ENCODE assay signal across 8 cellular contexts in genomic region chr2:157327621-157328102, GRCh38. TPM values are rescaled to one million over a fixed set of nuclear protein-coding genes. Genes with fewer than 3 reads are reported as not detected.
DNase-seq lines count a peak whose midpoint lies in the region; ATAC-seq lines count a peak whose summit lies in the region.

No MANE protein-coding gene starts in this region.

- peak; percentile 98 for ATAC-seq in GM18867 (IDR thresholded peaks at IDR 0.05; ENCODE audit: unreplicated experiment)
- peak; percentile 100 for ATAC-seq in HG03066 (IDR thresholded peaks at IDR 0.05; ENCODE audit: low read depth, unreplicated experiment)
- ATAC-seq in central memory CD8-positive, alpha-beta T cell (replicated peaks; ENCODE audit: extremely low read depth, poor library complexity, severe bottlenecking), result peak; percentile 71
- peak; percentile 79 for ATAC-seq in left colon

- DNase-seq in AG08396 (ENCODE audit: low spot score) (peak; percentile 81), NCI-H2227 (lab: John Stamatoyannopoulos, UW; ENCODE audit: unreplicated experiment) (peak; percentile 83), left colon (peak; percentile 80 to 94)
- DNase-seq in activated CD4-positive, CD25-positive, alpha-beta regulatory T cell treated with anti-CD3 and anti-CD28 coated beads, Interleukin-2, amount 50 U/mL, for 72 hours, result peak; percentile 87
- peak; percentile 71 to 86 for DNase-seq in central memory CD8-positive, alpha-beta T cell (ENCODE audit: low spot score in 2 of 2)
- DNase-seq in stimulated activated CD4-positive, alpha-beta T cell treated with anti-CD3 and anti-CD28 coated beads, Interleukin-4, amount 100 ng/mL, for 4 hours, result peak; percentile 82 to 90

- intact Hi-C loops in left colon (cut with DNase I, micrococcal nuclease), result no loop called here

- no peak overlapping the region for H3K27ac Mint-ChIP-seq in central memory CD8-positive, alpha-beta T cell (ENCODE audit: low read depth)

- H3K27me3 Mint-ChIP-seq in central memory CD8-positive, alpha-beta T cell, result no peaks in the 10 kb centered on the region

- no peaks in the 10 kb centered on the region for H3K9me3 Mint-ChIP-seq in central memory CD8-positive, alpha-beta T cell

- peaks cover 38% of the 10 kb centered on the region for H3K4me1 Mint-ChIP-seq in central memory CD8-positive, alpha-beta T cell

- peaks cover 2% of the 10 kb centered on the region for H3K36me3 Mint-ChIP-seq in central memory CD8-positive, alpha-beta T cell (ENCODE audit: insufficient read depth)

- peak overlapping the region; percentile 12 for H3K4me3 Mint-ChIP-seq in central memory CD8-positive, alpha-beta T cell

RNA-seq across cellular contexts. Expression of gene ERMN, which starts 2.0 kb away (rescaled TPM):
- under 1 TPM in 1 of 2 donors, not detected in 1; 0.11 TPM for total RNA-seq in left colon

Comparison
In these comparisons a context has a peak if more than half of its experiments do, and no peak if none do; other contexts are left out.
1. Peak in every context shown above with its lines: DNase-seq and ATAC-seq.